ENCODE assay signal across 16 cellular contexts in genomic region chr6:127192911-127193503, GRCh38.
DNase-seq lines count a peak whose midpoint lies in the region; ATAC-seq, FAIRE-seq and TF ChIP-seq lines count a peak whose summit lies in the region.
"Had no signal": no experiment of that assay in that cellular context is flagged by ENCODE, and none has a peak within 500 bp of the region (broad histone marks: within the 10 kb centered on the region; RNA-seq: fewer than 3 reads in every experiment).

No MANE protein-coding gene starts in this region.

- H3K9me2 ChIP-seq in OCI-LY7 (ENCODE audit: insufficient read depth, low read length), result no peaks in the 10 kb centered on the region

- no peaks in the 10 kb centered on the region for H3K79me2 ChIP-seq in OCI-LY7 (ENCODE audit: insufficient read depth, low read depth, low read length)

- no peaks in the 10 kb centered on the region for H4K20me1 ChIP-seq in OCI-LY7 (ENCODE audit: insufficient read depth, low read length)

- H3K4me1 Mint-ChIP-seq in dendritic cell treated with granulocyte-macrophage colony-stimulating factor and Interleukin-4, amounts not matched to agents 40 ng/mL and 50 ng/mL, for 4 days (ENCODE audit: low read depth), result peaks cover 26% of the 10 kb centered on the region
- H3K4me1 Mint-ChIP-seq: activated naive CD8-positive, alpha-beta T cell treated with anti-CD3 and anti-CD28 coated beads, Interleukin-2, amount 10 ng/mL, durations not matched to agents 7 days and 5 days had no signal

- no peaks in the 10 kb centered on the region for H3K36me3 Mint-ChIP-seq in dendritic cell treated with granulocyte-macrophage colony-stimulating factor and Interleukin-4, amounts not matched to agents 40 ng/mL and 50 ng/mL, for 4 days (ENCODE audit: low read depth)
- H3K36me3 Mint-ChIP-seq: activated naive CD8-positive, alpha-beta T cell treated with anti-CD3 and anti-CD28 coated beads, Interleukin-2, amount 10 ng/mL, durations not matched to agents 7 days and 5 days; natural killer cell treated with Interleukin-12 subunit alpha and Interleukin-12 subunit beta and Interleukin-15 and Interleukin-18, amount 100 ng/mL, for 72 hours had no signal

- H3K4me1 ChIP-seq in lower lobe of right lung (peaks cover 13% of the 10 kb centered on the region), aorta (ENCODE audit: control insufficient read depth in 1 of 2, insufficient read depth in 2 of 2, low read length in 2 of 2) (no peaks in the 10 kb centered on the region), OCI-LY7 (ENCODE audit: insufficient read depth, low read length, poor library complexity, severe bottlenecking) (no peaks in the 10 kb centered on the region)

- 41 to 51% methylated on average over 3 of the region's 3 CpGs for WGBS in aorta, 2 donors

- POLR2A ChIA-PET in OCI-LY7 (lab: Charles Lee), result no interaction called here

- FAIRE-seq in HTR-8/SVneo (lab: Jason Lieb, UNC), result no peak

- ATAC-seq in Right ventricle myocardium inferior, result peak; percentile 79
- peak; percentile 79 to 82 for ATAC-seq in lower lobe of right lung
- ATAC-seq in aorta (ENCODE audit: low FRiP score), result peak; percentile 81
- ATAC-seq: natural killer cell treated with Interleukin-12 subunit alpha and Interleukin-12 subunit beta and Interleukin-15 and Interleukin-18, amount 100 ng/mL, for 72 hours had no signal

- no peak overlapping the region for H3K4me3 Mint-ChIP-seq in dendritic cell treated with granulocyte-macrophage colony-stimulating factor and Interleukin-4, amounts not matched to agents 40 ng/mL and 50 ng/mL, for 4 days
- H3K4me3 Mint-ChIP-seq: activated naive CD8-positive, alpha-beta T cell treated with anti-CD3 and anti-CD28 coated beads, Interleukin-2, amount 10 ng/mL, durations not matched to agents 7 days and 5 days; natural killer cell treated with Interleukin-12 subunit alpha and Interleukin-12 subunit beta and Interleukin-15 and Interleukin-18, amount 100 ng/mL, for 72 hours had no signal

- peak overlapping the region; percentile 22 for H3K27ac Mint-ChIP-seq in dendritic cell treated with granulocyte-macrophage colony-stimulating factor and Interleukin-4, amounts not matched to agents 40 ng/mL and 50 ng/mL, for 4 days
- H3K27ac Mint-ChIP-seq: activated naive CD8-positive, alpha-beta T cell treated with anti-CD3 and anti-CD28 coated beads, Interleukin-2, amount 10 ng/mL, durations not matched to agents 7 days and 5 days; natural killer cell treated with Interleukin-12 subunit alpha and Interleukin-12 subunit beta and Interleukin-15 and Interleukin-18, amount 100 ng/mL, for 72 hours had no signal

- H3K4me3 ChIP-seq in lower lobe of right lung (no peak overlapping the region), aorta (ENCODE audit: low read length in 2 of 2) (no peak overlapping the region), OCI-LY7 (ENCODE audit: low read depth, low read length, poor library complexity, severe bottlenecking) (no peak overlapping the region)

- no peak overlapping the region for H3K4me2 ChIP-seq in OCI-LY7 (ENCODE audit: low read length)

- no peak for DNase-seq in Right ventricle myocardium inferior (ENCODE audit: missing footprints)
- DNase-seq in cardiac septum (ENCODE audit: low spot score), result no peak
- DNase-seq in lower lobe of right lung, result no peak
- no peak for DNase-seq in aorta
- no peak for DNase-seq in HTR-8/SVneo (ENCODE audit: insufficient read length, low spot score)
- DNase-seq in nucleus accumbens (lab: John Stamatoyannopoulos, UW), result no peak
- no peak for DNase-seq in OCI-LY7 (ENCODE audit: low spot score)
- DNase-seq: 8988T; activated naive CD8-positive, alpha-beta T cell treated with anti-CD3 and anti-CD28 coated beads, Interleukin-2, amount 10 ng/mL, durations not matched to agents 7 days and 5 days; DND-41; effector CD8-positive, alpha-beta T cell; NCI-H2029 treated with DMSO at 0.1 percent for 48 hours; stimulated activated CD4-positive, alpha-beta T cell treated with anti-CD3 and anti-CD28 coated beads, Interleukin-4, amount 100 ng/mL, for 1 hour; T-helper 9 cell had no signal

- H2AFZ ChIP-seq in OCI-LY7 (ENCODE audit: low read length), result no peak overlapping the region

- TF ChIP-seq CTCF in lower lobe of right lung (IDR thresholded peaks at IDR 0.05) (no peak), OCI-LY7 (conservative IDR thresholded peaks at IDR 0.05; ENCODE audit: low read length) (no peak)

- CTCF ChIA-PET in OCI-LY7 (lab: Charles Lee; ENCODE audit: unreplicated experiment), result no interaction called here

- no peaks in the 10 kb centered on the region for H3K36me3 ChIP-seq in lower lobe of right lung
- no peaks in the 10 kb centered on the region for H3K36me3 ChIP-seq in aorta (ENCODE audit: control insufficient read depth in 1 of 2, insufficient read depth in 2 of 2, low read length in 1 of 2)
- H3K36me3 ChIP-seq in OCI-LY7 (ENCODE audit: insufficient read depth, low read length), result no peaks in the 10 kb centered on the region

- H3K27me3 Mint-ChIP-seq in dendritic cell treated with granulocyte-macrophage colony-stimulating factor and Interleukin-4, amounts not matched to agents 40 ng/mL and 50 ng/mL, for 4 days, result no peaks in the 10 kb centered on the region

- intact Hi-C loops in Right ventricle myocardium inferior (cut with DNase I) (loop anchor here (5.0 kb wide), 1 partner anchor 386 kb away; no protein-coding TSS in a partner anchor), cardiac septum (cut with DNase I) (no loop called here), lower lobe of right lung (cut with DNase I) (no loop called here), aorta (cut with DNase I) (no loop called here), OCI-LY7 (cut with micrococcal nuclease; ENCODE audit: unreplicated experiment) (no loop called here)
- intact Hi-C loops in dendritic cell treated with granulocyte-macrophage colony-stimulating factor and Interleukin-4, amounts not matched to agents 40 ng/mL and 50 ng/mL, for 4 days (cut with micrococcal nuclease), result no loop called here

- peak overlapping the region; percentile 33 for H3K27ac ChIP-seq in lower lobe of right lung
- no peak overlapping the region for H3K27ac ChIP-seq in aorta (ENCODE audit: low read depth in 1 of 2, low read length in 2 of 2)
- no peak overlapping the region for H3K27ac ChIP-seq in OCI-LY7 (ENCODE audit: low read depth, low read length, poor library complexity, severe bottlenecking)

- H3K9me3 ChIP-seq in lower lobe of right lung, result no peaks in the 10 kb centered on the region
- no peaks in the 10 kb centered on the region for H3K9me3 ChIP-seq in aorta (ENCODE audit: control insufficient read depth, low read length)
- H3K9me3 ChIP-seq in OCI-LY7 (ENCODE audit: low read length), result no peaks in the 10 kb centered on the region

- H3K27me3 ChIP-seq in lower lobe of right lung (ENCODE audit: low read depth) (no peaks in the 10 kb centered on the region), aorta (ENCODE audit: control insufficient read depth in 1 of 2, insufficient read depth in 2 of 2, low read length in 1 of 2) (no peaks in the 10 kb centered on the region)

- no TSS peak for BruUV-seq in OCI-LY7 (replicated peaks; lab: Mats Ljungman, UMichigan)

- H3K9me3 Mint-ChIP-seq in dendritic cell treated with granulocyte-macrophage colony-stimulating factor and Interleukin-4, amounts not matched to agents 40 ng/mL and 50 ng/mL, for 4 days, result no peaks in the 10 kb centered on the region
- H3K9me3 Mint-ChIP-seq: activated naive CD8-positive, alpha-beta T cell treated with anti-CD3 and anti-CD28 coated beads, Interleukin-2, amount 10 ng/mL, durations not matched to agents 7 days and 5 days; natural killer cell treated with Interleukin-12 subunit alpha and Interleukin-12 subunit beta and Interleukin-15 and Interleukin-18, amount 100 ng/mL, for 72 hours had no signal
